ENCODE assay signal across 8 cellular contexts in genomic region chr10:69629897-69630650, GRCh38. TPM values are rescaled to one million over a fixed set of nuclear protein-coding genes. Genes with fewer than 3 reads are reported as not detected.
DNase-seq lines count a peak whose midpoint lies in the region; ATAC-seq and TF ChIP-seq lines count a peak whose summit lies in the region.

Gene FAM241B (plus strand): TSS chr10:69630247. CDS start chr10:69631744, 1,497 bp downstream.

- intact Hi-C loops in activated T-helper 1 cell treated with anti-CD3 and anti-CD28 coated beads, Interleukin-12 subunit alpha, Interleukin-12 subunit beta, Interleukin-2, Interleukin-4 antibody, amounts not matched to agents 30 ng/mL and 10 ng/mL and 1 ng/mL, durations not matched to agents 14 hours and 24 hours and 36 hours (cut with micrococcal nuclease): loop anchor here (2.0 kb wide), 1 partner anchor 221 kb away; no protein-coding TSS in a partner anchor

- H3K4me3 ChIP-seq in fibroblast of the aortic adventitia (ENCODE audit: low read depth, low read length): peak within 1 kb of the TSS; percentile 58
- peak within 1 kb of the TSS; percentile 18 to 45 for H3K4me3 ChIP-seq in neutrophil (ENCODE audit: low read depth in 1 of 2, low read length in 1 of 2)
- peak within 1 kb of the TSS in 4 of 5 donors; percentile 39 to 65 (median 53) for H3K4me3 ChIP-seq in subcutaneous abdominal adipose tissue (ENCODE audit: low read depth in 1 of 5, low read length in 5 of 5)

- peaks cover 6% of the 10 kb centered on the region for H3K36me3 Mint-ChIP-seq in activated T-helper 1 cell treated with anti-CD3 and anti-CD28 coated beads, Interleukin-12 subunit alpha, Interleukin-12 subunit beta, Interleukin-2, Interleukin-4 antibody, amounts not matched to agents 30 ng/mL and 10 ng/mL and 1 ng/mL, durations not matched to agents 14 hours and 24 hours and 36 hours (ENCODE audit: low read depth)

- peak within 1 kb of the TSS in 3 of 5 donors; percentile 27 to 43 (median 34) for H3K9ac ChIP-seq in subcutaneous abdominal adipose tissue (ENCODE audit: low read length in 5 of 5)

- no peaks in the 10 kb centered on the region for H3K27me3 Mint-ChIP-seq in activated T-helper 1 cell treated with anti-CD3 and anti-CD28 coated beads, Interleukin-12 subunit alpha, Interleukin-12 subunit beta, Interleukin-2, Interleukin-4 antibody, amounts not matched to agents 30 ng/mL and 10 ng/mL and 1 ng/mL, durations not matched to agents 14 hours and 24 hours and 36 hours (ENCODE audit: insufficient read depth)

- peaks cover 0 to 7% of the 10 kb centered on the region in 2 experiments for H3K4me1 ChIP-seq in neutrophil (ENCODE audit: control insufficient read depth in 1 of 2, insufficient read depth in 1 of 2, low read depth in 1 of 2, low read length in 1 of 2)
- H3K4me1 ChIP-seq in subcutaneous abdominal adipose tissue (ENCODE audit: control insufficient read depth in 5 of 5, insufficient read depth in 5 of 5, low read length in 5 of 5): peaks cover 0 to 12% (median 11%) of the 10 kb centered on the region in 5 donors

- TF ChIP-seq CTCF in fibroblast of the aortic adventitia (IDR thresholded peaks at IDR 0.05; ENCODE audit: insufficient read depth, low read length) (peak; percentile 72), neutrophil (IDR thresholded peaks at IDR 0.05) (peak; percentile 85)

- H3K27me3 ChIP-seq in neutrophil (peaks cover 71% of the 10 kb centered on the region), subcutaneous abdominal adipose tissue (ENCODE audit: control insufficient read depth in 5 of 5, insufficient read depth in 4 of 5, low read length in 5 of 5) (peaks cover 0 to 12% (median 4%) of the 10 kb centered on the region in 5 donors)

- peak within 1 kb of the TSS; percentile 74 for H3K4me3 Mint-ChIP-seq in activated T-helper 1 cell treated with anti-CD3 and anti-CD28 coated beads, Interleukin-12 subunit alpha, Interleukin-12 subunit beta, Interleukin-2, Interleukin-4 antibody, amounts not matched to agents 30 ng/mL and 10 ng/mL and 1 ng/mL, durations not matched to agents 14 hours and 24 hours and 36 hours

- ATAC-seq in GM21825 (IDR thresholded peaks at IDR 0.05; ENCODE audit: unreplicated experiment): peak; percentile 74
- no peak for ATAC-seq in GM19023 (IDR thresholded peaks at IDR 0.05; ENCODE audit: unreplicated experiment)

- peak within 1 kb of the TSS; percentile 9 for H3K27ac Mint-ChIP-seq in activated T-helper 1 cell treated with anti-CD3 and anti-CD28 coated beads, Interleukin-12 subunit alpha, Interleukin-12 subunit beta, Interleukin-2, Interleukin-4 antibody, amounts not matched to agents 30 ng/mL and 10 ng/mL and 1 ng/mL, durations not matched to agents 14 hours and 24 hours and 36 hours

- no peaks in the 10 kb centered on the region for H3K36me3 ChIP-seq in neutrophil
- H3K36me3 ChIP-seq in subcutaneous abdominal adipose tissue (ENCODE audit: control insufficient read depth in 5 of 5, insufficient read depth in 5 of 5, low read length in 5 of 5): peaks cover 0 to 7% (median 0%) of the 10 kb centered on the region in 5 donors

- H3K27ac ChIP-seq in neutrophil (no peak within 1 kb of the TSS), subcutaneous abdominal adipose tissue (ENCODE audit: low read depth, low read length) (no peak within 1 kb of the TSS)

- no peaks in the 10 kb centered on the region for H3K9me3 ChIP-seq in neutrophil
- H3K9me3 ChIP-seq in subcutaneous abdominal adipose tissue (ENCODE audit: control insufficient read depth in 5 of 5, low read length in 5 of 5): no peaks in the 10 kb centered on the region

- DNase-seq in AG20443 (ENCODE audit: low spot score) (peak; percentile 86), NCI-H774 (lab: John Stamatoyannopoulos, UW) (peak; percentile 76), fibroblast of the aortic adventitia (ENCODE audit: low read depth) (no peak)
- DNase-seq in activated T-helper 1 cell treated with anti-CD3 and anti-CD28 coated beads, Interleukin-12 subunit alpha, Interleukin-12 subunit beta, Interleukin-2, Interleukin-4 antibody, amounts not matched to agents 30 ng/mL and 10 ng/mL and 1 ng/mL, durations not matched to agents 14 hours and 24 hours and 36 hours (ENCODE audit: low spot score): peak; percentile 75

- no peaks in the 10 kb centered on the region for H3K4me1 Mint-ChIP-seq in activated T-helper 1 cell treated with anti-CD3 and anti-CD28 coated beads, Interleukin-12 subunit alpha, Interleukin-12 subunit beta, Interleukin-2, Interleukin-4 antibody, amounts not matched to agents 30 ng/mL and 10 ng/mL and 1 ng/mL, durations not matched to agents 14 hours and 24 hours and 36 hours (ENCODE audit: low read depth)

- no peaks in the 10 kb centered on the region for H3K9me3 Mint-ChIP-seq in activated T-helper 1 cell treated with anti-CD3 and anti-CD28 coated beads, Interleukin-12 subunit alpha, Interleukin-12 subunit beta, Interleukin-2, Interleukin-4 antibody, amounts not matched to agents 30 ng/mL and 10 ng/mL and 1 ng/mL, durations not matched to agents 14 hours and 24 hours and 36 hours

RNA-seq across cellular contexts. Expression of gene FAM241B, which starts in this region (rescaled TPM):
- total RNA-seq in activated T-helper 1 cell treated with anti-CD3 and anti-CD28 coated beads, Interleukin-12 subunit alpha, Interleukin-12 subunit beta, Interleukin-2, Interleukin-4 antibody, amounts not matched to agents 30 ng/mL and 10 ng/mL and 1 ng/mL, durations not matched to agents 14 hours and 24 hours and 36 hours: 10.2 and 10.9 TPM in 2 replicates
- not detected in 2 replicates for total RNA-seq in fibroblast of the aortic adventitia (ENCODE audit: low replicate concordance)

Comparison
In these comparisons a context has a peak if more than half of its experiments do, and no peak if none do; other contexts are left out.
1. RNA of gene FAM241B (total RNA-seq): 10.2 to 10.9 TPM in activated T-helper 1 cell treated with anti-CD3 and anti-CD28 coated beads, Interleukin-12 subunit alpha, Interleukin-12 subunit beta, Interleukin-2, Interleukin-4 antibody, amounts not matched to agents 30 ng/mL and 10 ng/mL and 1 ng/mL, durations not matched to agents 14 hours and 24 hours and 36 hours; not detected in fibroblast of the aortic adventitia; every median in the first group is over 10 times any median in the second.
2. Peak in every context shown above with its lines, with median percentiles within 50 percentile points of each other: H3K4me3 ChIP-seq.